Comparison of ENCODE assay signal across 17 cellular contexts in genomic region chr6:148698671-148699180, GRCh38. TPM values are rescaled to one million over a fixed set of nuclear protein-coding genes. Genes with fewer than 3 reads are reported as not detected.
DNase-seq lines count a peak whose midpoint lies in the region; ATAC-seq and TF ChIP-seq lines count a peak whose summit lies in the region.
"Had no signal": no experiment of that assay in that cellular context is flagged by ENCODE, and none has a peak within 500 bp of the region (broad histone marks: within the 10 kb centered on the region; RNA-seq: fewer than 3 reads in every experiment).

No MANE protein-coding gene starts in this region.

- in situ Hi-C loops in IMR-90 (cut with MboI; ENCODE audit: low sequenced_read_pairs): no loop called here

- H4K8ac ChIP-seq in IMR-90 (ENCODE audit: low read depth in 2 of 2, low read length in 2 of 2): no peak overlapping the region
- no peak overlapping the region for H4K8ac ChIP-seq in neuronal stem cell (ENCODE audit: low read depth, low read length)

- H3K4ac ChIP-seq in IMR-90 (ENCODE audit: low read depth, low read length): no peak overlapping the region
- no peak overlapping the region for H3K4ac ChIP-seq in neuronal stem cell (ENCODE audit: low read length)

- H2BK120ac ChIP-seq in IMR-90 (ENCODE audit: low read depth, low read length): peak overlapping the region; percentile 4; the same call in 1 of the 2 replicates
- H2BK120ac ChIP-seq in neuronal stem cell (ENCODE audit: low read depth, low read length): no peak overlapping the region

- no peak for TF ChIP-seq RAD21 in IMR-90 (IDR thresholded peaks at IDR 0.05; ENCODE audit: low read length)

- H2AFZ ChIP-seq in IMR-90 (replicated peaks; ENCODE audit: low read length, poor library complexity): no peak overlapping the region
- no peak overlapping the region for H2AFZ ChIP-seq in neuronal stem cell (ENCODE audit: low read length)

- CTCF ChIA-PET in IMR-90 (lab: Yijun Ruan, JAX): no interaction called here
- CTCF ChIA-PET in activated CD8-positive, alpha-beta T cell treated with anti-CD3 and anti-CD28 coated beads for 36 hours (lab: Charles Lee): no interaction called here

- no peak for TF ChIP-seq POLR2A in IMR-90 (IDR thresholded peaks at IDR 0.05; ENCODE audit: low read depth, low read length)

- H3K14ac ChIP-seq in IMR-90 (replicated peaks; ENCODE audit: low read depth, low read length): no peak overlapping the region; the same call in 1 of the 2 replicates
- no peak overlapping the region for H3K14ac ChIP-seq in neuronal stem cell (ENCODE audit: low read length)

- H3K4me2 ChIP-seq in BLaER1 (no peak overlapping the region), IMR-90 (ENCODE audit: low read depth, low read length) (no peak overlapping the region), neuronal stem cell (ENCODE audit: insufficient read depth, low read length, poor library complexity, severe bottlenecking) (no peak overlapping the region)
- H3K4me2 ChIP-seq: BLaER1 treated with 17β-estradiol and CSF1 and Interleukin-3, amounts not matched to agents 10 nM and 100 nM had no signal

- H2BK5ac ChIP-seq in IMR-90 (ENCODE audit: low read depth, low read length, poor library complexity, severe bottlenecking) (no peak overlapping the region), neuronal stem cell (ENCODE audit: low read length) (no peak overlapping the region)

- H2BK12ac ChIP-seq in neuronal stem cell (ENCODE audit: low read length): no peak overlapping the region

- H3K23ac ChIP-seq in IMR-90 (ENCODE audit: low read depth, low read length): no peak overlapping the region
- H3K23ac ChIP-seq in neuronal stem cell (ENCODE audit: low read depth, low read length, poor library complexity): peak overlapping the region; percentile 13

- H2BK20ac ChIP-seq in IMR-90 (ENCODE audit: low read depth, low read length): peak overlapping the region; percentile 2; the same call in 1 of the 2 replicates

- POLR2A ChIA-PET in IMR-90 (lab: Charles Lee; ENCODE audit: unreplicated experiment): no interaction called here
- POLR2A ChIA-PET in activated CD8-positive, alpha-beta T cell treated with anti-CD3 and anti-CD28 coated beads for 36 hours (lab: Charles Lee): no interaction called here

- peaks cover 4% of the 10 kb centered on the region for H3K9me3 Mint-ChIP-seq in HFFc6
- H3K9me3 Mint-ChIP-seq in natural killer cell treated with Interleukin-12 subunit alpha and Interleukin-12 subunit beta and Interleukin-15 and Interleukin-18, amount 100 ng/mL, for 72 hours: peaks cover 6% of the 10 kb centered on the region
- peaks cover 2% of the 10 kb centered on the region for H3K9me3 Mint-ChIP-seq in activated CD8-positive, alpha-beta T cell treated with anti-CD3 and anti-CD28 coated beads for 36 hours

- H4K91ac ChIP-seq in IMR-90 (ENCODE audit: insufficient read depth, low read depth, low read length) (no peak overlapping the region), neuronal stem cell (ENCODE audit: low read depth, low read length, poor library complexity) (no peak overlapping the region)

- no peak overlapping the region for H3K56ac ChIP-seq in IMR-90 (ENCODE audit: extremely low read depth, insufficient read depth, low read length)

- no peak for ATAC-seq in IMR-90 (ENCODE audit: low read depth)
- no peak for ATAC-seq in natural killer cell treated with Interleukin-12 subunit alpha and Interleukin-12 subunit beta and Interleukin-15 and Interleukin-18, amount 100 ng/mL, for 72 hours
- ATAC-seq in activated CD8-positive, alpha-beta T cell treated with anti-CD3 and anti-CD28 coated beads for 36 hours: no peak
- ATAC-seq: CD8-positive, alpha-beta T cell had no signal

- H3K27me3 Mint-ChIP-seq in HFFc6 (ENCODE audit: insufficient read depth): peaks cover 1% of the 10 kb centered on the region; the same call in 1 of the 2 replicates
- no peaks in the 10 kb centered on the region for H3K27me3 Mint-ChIP-seq in natural killer cell treated with Interleukin-12 subunit alpha and Interleukin-12 subunit beta and Interleukin-15 and Interleukin-18, amount 100 ng/mL, for 72 hours
- peaks cover 2% of the 10 kb centered on the region for H3K27me3 Mint-ChIP-seq in activated CD8-positive, alpha-beta T cell treated with anti-CD3 and anti-CD28 coated beads for 36 hours
- H3K27me3 Mint-ChIP-seq: CD4-positive, alpha-beta T cell had no signal

- no TSS peak for BruUV-seq in IMR-90 (replicated peaks; lab: Mats Ljungman, UMichigan)

- H2AK5ac ChIP-seq in IMR-90 (ENCODE audit: low read depth, low read length) (peak overlapping the region; percentile 44; the same call in 1 of the 2 replicates), neuronal stem cell (ENCODE audit: low read depth, low read length) (peak overlapping the region; percentile 13)

- dilution Hi-C loops in IMR-90 (cut with HindIII; ENCODE audit: low sequenced_read_pairs, unreplicated experiment): no loop called here

- no peak overlapping the region for H4K5ac ChIP-seq in IMR-90 (ENCODE audit: low read depth, low read length)

- no peak overlapping the region for H3K4me3 Mint-ChIP-seq in HFFc6
- no peak overlapping the region for H3K4me3 Mint-ChIP-seq in natural killer cell treated with Interleukin-12 subunit alpha and Interleukin-12 subunit beta and Interleukin-15 and Interleukin-18, amount 100 ng/mL, for 72 hours
- no peak overlapping the region for H3K4me3 Mint-ChIP-seq in activated CD8-positive, alpha-beta T cell treated with anti-CD3 and anti-CD28 coated beads for 36 hours
- H3K4me3 Mint-ChIP-seq: CD4-positive, alpha-beta T cell; CD8-positive, alpha-beta T cell had no signal

- H3K27ac ChIP-seq in BLaER1 (0 out of 2 replicates have a peak overlapping the region, but pooled peaks have one; percentile 12), IMR-90 (ENCODE audit: insufficient read depth, low read length) (no peak overlapping the region), neuronal stem cell (replicated peaks; ENCODE audit: low read length) (no peak overlapping the region)
- H3K27ac ChIP-seq: C4-2B had no signal

- WGBS in IMR-90 (ENCODE audit: extremely low coverage in 2 of 2, insufficient read length in 1 of 2), 2 experiments: no CpG with 5 or more reads among the region's 27 CpGs
- WGBS in neuronal stem cell (ENCODE audit: extremely low coverage in 2 of 2, insufficient read length in 2 of 2, insufficient replicate concordance in 1 of 2), 2 donors: no CpG with 5 or more reads among the region's 27 CpGs

- no peaks in the 10 kb centered on the region for H3K9me1 ChIP-seq in IMR-90 (ENCODE audit: insufficient read depth, low read length)

- peaks cover 26% of the 10 kb centered on the region for H3K4me1 ChIP-seq in BLaER1
- peaks cover 2% of the 10 kb centered on the region; the same call in 1 of the 2 replicates for H3K4me1 ChIP-seq in IMR-90 (ENCODE audit: control insufficient read depth, insufficient read depth, low read length)
- peaks cover 4% of the 10 kb centered on the region in 2 donors for H3K4me1 ChIP-seq in neuronal stem cell (ENCODE audit: control insufficient read depth in 2 of 2, insufficient read depth in 1 of 2, low read depth in 1 of 2, low read length in 2 of 2)
- H3K4me1 ChIP-seq: BE2C, Caco-2 had no signal

- H2AK9ac ChIP-seq in IMR-90 (replicated peaks; ENCODE audit: low read depth, low read length, poor library complexity): no peak overlapping the region

- H3K4me3 ChIP-seq in BLaER1 (no peak overlapping the region), IMR-90 (ENCODE audit: insufficient read depth, low read depth, low read length) (no peak overlapping the region), neuronal stem cell (ENCODE audit: low read length in 2 of 2) (no peak overlapping the region)
- H3K4me3 ChIP-seq: BLaER1 treated with 17β-estradiol and CSF1 and Interleukin-3, amounts not matched to agents 10 nM and 100 nM had no signal

- no peaks in the 10 kb centered on the region for H3K79me1 ChIP-seq in IMR-90 (ENCODE audit: low read depth in 1 of 2, low read length in 2 of 2)
- H3K79me1 ChIP-seq in neuronal stem cell (ENCODE audit: low read depth, low read length): no peaks in the 10 kb centered on the region

- H3K4me1 Mint-ChIP-seq in HFFc6 (ENCODE audit: low read depth): peaks cover 23% of the 10 kb centered on the region
- H3K4me1 Mint-ChIP-seq in natural killer cell treated with Interleukin-12 subunit alpha and Interleukin-12 subunit beta and Interleukin-15 and Interleukin-18, amount 100 ng/mL, for 72 hours (ENCODE audit: low read depth in 2 of 2): peaks cover 9 to 10% of the 10 kb centered on the region in 2 donors
- peaks cover 7% of the 10 kb centered on the region for H3K4me1 Mint-ChIP-seq in activated CD8-positive, alpha-beta T cell treated with anti-CD3 and anti-CD28 coated beads for 36 hours (ENCODE audit: low read depth)

- H3K27me3 ChIP-seq in BLaER1: no peaks in the 10 kb centered on the region
- no peaks in the 10 kb centered on the region; the same call in 1 of the 2 replicates for H3K27me3 ChIP-seq in IMR-90 (ENCODE audit: control insufficient read depth, insufficient read depth, low read length)
- no peaks in the 10 kb centered on the region for H3K27me3 ChIP-seq in neuronal stem cell (ENCODE audit: control insufficient read depth in 3 of 3, insufficient read depth in 3 of 3, low read depth in 1 of 3, low read length in 3 of 3)
- H3K27me3 ChIP-seq: BE2C; BLaER1 treated with 17β-estradiol and CSF1 and Interleukin-3, amounts not matched to agents 10 nM and 100 nM had no signal

- no peak overlapping the region for H3K27ac Mint-ChIP-seq in HFFc6
- no peak overlapping the region for H3K27ac Mint-ChIP-seq in natural killer cell treated with Interleukin-12 subunit alpha and Interleukin-12 subunit beta and Interleukin-15 and Interleukin-18, amount 100 ng/mL, for 72 hours
- H3K27ac Mint-ChIP-seq in activated CD8-positive, alpha-beta T cell treated with anti-CD3 and anti-CD28 coated beads for 36 hours: no peak overlapping the region
- H3K27ac Mint-ChIP-seq: CD4-positive, alpha-beta T cell; CD8-positive, alpha-beta T cell had no signal

- no peaks in the 10 kb centered on the region for H3K36me3 ChIP-seq in BLaER1
- no peaks in the 10 kb centered on the region for H3K36me3 ChIP-seq in IMR-90 (ENCODE audit: control insufficient read depth, insufficient read depth, low read length)
- H3K36me3 ChIP-seq in neuronal stem cell (replicated peaks in 1 of 2; ENCODE audit: control insufficient read depth in 2 of 2, insufficient read depth in 2 of 2, low read length in 2 of 2): no peaks in the 10 kb centered on the region
- H3K36me3 ChIP-seq: BE2C; BLaER1 treated with 17β-estradiol and CSF1 and Interleukin-3, amounts not matched to agents 10 nM and 100 nM had no signal

- H3K9me3 ChIP-seq in BLaER1 (peaks cover 47% of the 10 kb centered on the region), IMR-90 (ENCODE audit: control insufficient read depth, insufficient read depth, low read length) (no peaks in the 10 kb centered on the region), neuronal stem cell (replicated peaks in 1 of 2; ENCODE audit: control insufficient read depth in 2 of 2, insufficient read depth in 1 of 2, low read depth in 1 of 2, low read length in 2 of 2) (peaks cover 0 to 2% of the 10 kb centered on the region in 2 donors)
- H3K9me3 ChIP-seq: BE2C, Caco-2 had no signal

- H2BK15ac ChIP-seq in IMR-90 (ENCODE audit: low read depth, low read length): no peak overlapping the region
- no peak overlapping the region for H2BK15ac ChIP-seq in neuronal stem cell (ENCODE audit: low read length)

- DNase-seq in IMR-90 (no peak), neuronal stem cell (ENCODE audit: low spot score) (no peak), HFFc6 (no peak)
- DNase-seq in natural killer cell treated with Interleukin-12 subunit alpha and Interleukin-12 subunit beta and Interleukin-15 and Interleukin-18, amount 100 ng/mL, for 72 hours (ENCODE audit: low spot score): no peak
- DNase-seq in activated CD8-positive, alpha-beta T cell treated with anti-CD3 and anti-CD28 coated beads for 36 hours: no peak
- DNase-seq: 8988T; ACHN; BE2C; Caco-2; Calu3; CD4-positive, alpha-beta T cell; CD8-positive, alpha-beta T cell; DMS79 treated with DMSO at 0.1 percent for 48 hours; GF-D8 had no signal

- TF ChIP-seq CTCF in IMR-90 (conservative IDR thresholded peaks at IDR 0.05; ENCODE audit: low read depth, low read length) (no peak), HFFc6 (IDR thresholded peaks at IDR 0.05) (no peak)
- no peak for TF ChIP-seq CTCF in activated CD8-positive, alpha-beta T cell treated with anti-CD3 and anti-CD28 coated beads for 36 hours (IDR thresholded peaks at IDR 0.05)

- peaks cover 16% of the 10 kb centered on the region for H3K36me3 Mint-ChIP-seq in HFFc6 (ENCODE audit: low read depth)
- peaks cover 6% of the 10 kb centered on the region for H3K36me3 Mint-ChIP-seq in natural killer cell treated with Interleukin-12 subunit alpha and Interleukin-12 subunit beta and Interleukin-15 and Interleukin-18, amount 100 ng/mL, for 72 hours
- H3K36me3 Mint-ChIP-seq in activated CD8-positive, alpha-beta T cell treated with anti-CD3 and anti-CD28 coated beads for 36 hours (ENCODE audit: low read depth): no peaks in the 10 kb centered on the region
- H3K36me3 Mint-ChIP-seq: CD8-positive, alpha-beta T cell had no signal

- H3K9ac ChIP-seq in BLaER1: no peak overlapping the region
- no peak overlapping the region for H3K9ac ChIP-seq in IMR-90 (ENCODE audit: low read depth, low read length)
- H3K9ac ChIP-seq in neuronal stem cell (ENCODE audit: low read depth, low read length, poor library complexity): no peak overlapping the region
- H3K9ac ChIP-seq: BLaER1 treated with 17β-estradiol and CSF1 and Interleukin-3, amounts not matched to agents 10 nM and 100 nM had no signal

- no peak overlapping the region for H3K18ac ChIP-seq in IMR-90 (ENCODE audit: low read depth, low read length)
- H3K18ac ChIP-seq in neuronal stem cell (ENCODE audit: low read length): peak overlapping the region; percentile 30

- H4K20me1 ChIP-seq in BLaER1 (no peaks in the 10 kb centered on the region), IMR-90 (ENCODE audit: insufficient read depth, low read length) (no peaks in the 10 kb centered on the region)
- H4K20me1 ChIP-seq: BLaER1 treated with 17β-estradiol and CSF1 and Interleukin-3, amounts not matched to agents 10 nM and 100 nM had no signal

- intact Hi-C loops in IMR-90 (cut with micrococcal nuclease): no loop called here
- intact Hi-C loops in activated CD8-positive, alpha-beta T cell treated with anti-CD3 and anti-CD28 coated beads for 36 hours (cut with micrococcal nuclease): no loop called here

RNA-seq across cellular contexts. Expression of gene UST, which starts 48.1 kb away (rescaled TPM):
- total RNA-seq in IMR-90 (2012; rRNA removed): 13.8 and 14.4 TPM in 2 replicates
- polyA plus RNA-seq in IMR-90 (2012; rRNA removed): 6.6 and 7.7 TPM in 2 replicates
- polyA plus RNA-seq in IMR-90 (2012; cell fraction: cytosol; rRNA removed): 2.8 and 5.4 TPM in 2 replicates
- polyA plus RNA-seq in IMR-90 (2012; cell fraction: nucleus; rRNA removed; ENCODE audit: low replicate concordance): 1.2 and 5.5 TPM in 2 replicates
- polyA plus RNA-seq in neuronal stem cell (2013, experiment 1 of 2): 15.0 TPM
- 15.0 TPM for polyA plus RNA-seq in neuronal stem cell (2013, experiment 2 of 2)
- 10 to 100 TPM; 12.9 to 17.3 (median 16.7) TPM for total RNA-seq in HFFc6 (2021; fragmentation: NEBNext Ultra II Directional; extraction: Animal tissue kit (Norgen Biotek cat#: 25700))
- 1 to 10 TPM; 1.6 to 3.0 TPM for total RNA-seq in natural killer cell treated with Interleukin-12 subunit alpha and Interleukin-12 subunit beta and Interleukin-15 and Interleukin-18, amount 100 ng/mL, for 72 hours
- 1 to 10 TPM; 1.2 to 1.5 TPM for total RNA-seq in activated CD8-positive, alpha-beta T cell treated with anti-CD3 and anti-CD28 coated beads for 36 hours
- total RNA-seq: Caco-2 had no signal
